In genomic region chr1:2300004-2300771, GRCh38 we compare ENCODE assay signal across 8 cellular contexts.
DNase-seq lines count a peak whose midpoint lies in the region; ATAC-seq, FAIRE-seq and TF ChIP-seq lines count a peak whose summit lies in the region.

No MANE protein-coding gene starts in this region.

- H3K9me3 ChIP-seq in ascending aorta (no peaks in the 10 kb centered on the region), pancreas (no peaks in the 10 kb centered on the region), transverse colon (no peaks in the 10 kb centered on the region)

- no peak for FAIRE-seq in pancreas (lab: Jason Lieb, UNC)

- H3K4me3 ChIP-seq in ascending aorta = peak overlapping the region; percentile 33 to 46
- peak overlapping the region in 1 of 4 donors; percentile 17 for H3K4me3 ChIP-seq in pancreas
- H3K4me3 ChIP-seq in transverse colon = peak overlapping the region in 3 of 4 donors; percentile 7 to 34 (median 20)

- H3K4me3 Mint-ChIP-seq in WTC11 = no peak overlapping the region

- TF ChIP-seq CTCF in ascending aorta (IDR thresholded peaks at IDR 0.05) = no peak
- TF ChIP-seq CTCF in pancreas (IDR thresholded peaks at IDR 0.05) = no peak
- no peak for TF ChIP-seq CTCF in transverse colon (IDR thresholded peaks at IDR 0.05)
- no peak for TF ChIP-seq CTCF in WTC11 (IDR thresholded peaks at IDR 0.05)

- no peaks in the 10 kb centered on the region for H3K27me3 Mint-ChIP-seq in WTC11 (ENCODE audit: low read depth)

- in situ Hi-C loops in transverse colon (cut with MboI; ENCODE audit: low pct_ligation_motif_present in 1 of 4, low pct_unique_long_range_greater_than_20kb in 1 of 4, low sequenced_read_pairs in 3 of 4) = loop anchor here in 2 of 4 donors (25.0 kb wide), 1 partner anchor 88 kb away; no protein-coding TSS in a partner anchor

- peak; percentile 84 for ATAC-seq in GM18511 (IDR thresholded peaks at IDR 0.05; ENCODE audit: unreplicated experiment)
- ATAC-seq in HG02852 (IDR thresholded peaks at IDR 0.05; ENCODE audit: unreplicated experiment) = peak; percentile 77
- peak in 3 of 4 donors; percentile 13 to 24 (median 24) for ATAC-seq in pancreas
- ATAC-seq in WTC11 = no peak

- TF ChIP-seq EP300 in transverse colon (IDR thresholded peaks at IDR 0.05; ENCODE audit: low read depth) = no peak

- peaks cover 4% of the 10 kb centered on the region for H3K36me3 Mint-ChIP-seq in WTC11

- intact Hi-C loops in ascending aorta (cut with DNase I) = no loop called here
- intact Hi-C loops in pancreas (cut with DNase I) = loop anchor here in 1 of 3 donors (10.0 kb wide), 1 partner anchor 65 kb away; no protein-coding TSS in a partner anchor
- intact Hi-C loops in transverse colon (cut with DNase I; ENCODE audit: low total_unique reads) = no loop called here

- peaks cover 23 to 24% of the 10 kb centered on the region in 2 donors for H3K36me3 ChIP-seq in ascending aorta
- peaks cover 0 to 13% (median 7%) of the 10 kb centered on the region in 3 donors for H3K36me3 ChIP-seq in pancreas
- peaks cover 0 to 14% (median 0%) of the 10 kb centered on the region in 4 donors for H3K36me3 ChIP-seq in transverse colon

- no peaks in the 10 kb centered on the region for H3K9me3 Mint-ChIP-seq in WTC11

- H3K27me3 ChIP-seq in ascending aorta (no peaks in the 10 kb centered on the region), pancreas (no peaks in the 10 kb centered on the region), transverse colon (no peaks in the 10 kb centered on the region)

- no peak overlapping the region for H3K27ac Mint-ChIP-seq in WTC11

- WGBS in pancreas, 2 donors = 82 to 85% methylated on average over 32 of the region's 32 CpGs
- WGBS in transverse colon (ENCODE audit: low coverage in 1 of 2), 2 donors = 72% methylated on average over 31 of the region's 32 CpGs; no CpG with 5 or more reads in 1 of the 2 donors

- H3K4me1 ChIP-seq in ascending aorta (peaks cover 30 to 45% of the 10 kb centered on the region in 2 donors), pancreas (no peaks in the 10 kb centered on the region), transverse colon (peaks cover 30 to 48% (median 38%) of the 10 kb centered on the region in 4 donors)

- CTCF ChIA-PET in WTC11 (lab: Charles Lee) = interaction anchor here (1.2 kb wide), 1 partner anchor 15 kb away, joined by 3 read pairs; no protein-coding TSS in a partner anchor

- H3K27ac ChIP-seq in ascending aorta (peak overlapping the region; percentile 74 to 88), pancreas (peak overlapping the region in 3 of 4 donors; percentile 11 to 69 (median 53)), transverse colon (peak overlapping the region; percentile 82 to 87 (median 85))

- no peak for TF ChIP-seq POLR2A in transverse colon (IDR thresholded peaks at IDR 0.05)

- H3K4me1 Mint-ChIP-seq in WTC11 = 0 out of 2 replicates have a peak, but pooled peaks cover 3% of the 10 kb centered on the region

- DNase-seq in T-helper 1 cell = peak; percentile 52 to 89 (median 74)
- peak in 1 of 2 donors; percentile 43 for DNase-seq in ascending aorta (ENCODE audit: low spot score in 2 of 2)
- DNase-seq in pancreas = peak in 1 of 6 donors; percentile 49
- DNase-seq in transverse colon = peak; percentile 75
- DNase-seq in inferior parietal cortex (ENCODE audit: extremely low spot score) = no peak
- DNase-seq in WTC11 (ENCODE audit: low spot score) = no peak

- POLR2A ChIA-PET in WTC11 (lab: Charles Lee) = no interaction called here

TF ChIP-seq in WTC11, 78 proteins besides CTCF, POLR2A, EP300 and RAD21:
- no peak for TF ChIP-seq USF2 (CRISPR knock-in tag; IDR thresholded peaks at IDR 0.05)
- no peak for TF ChIP-seq JAZF1 (CRISPR knock-in tag; IDR thresholded peaks at IDR 0.05)
- TF ChIP-seq FOXP1 (CRISPR knock-in tag; IDR thresholded peaks at IDR 0.05; ENCODE audit: borderline replicate concordance) = no peak
- no peak for TF ChIP-seq NFE2L1 (CRISPR knock-in tag; IDR thresholded peaks at IDR 0.05)
- TF ChIP-seq ATF6 (CRISPR knock-in tag; IDR thresholded peaks at IDR 0.05) = no peak
- no peak for TF ChIP-seq ZNF396 (CRISPR knock-in tag; IDR thresholded peaks at IDR 0.05; ENCODE audit: borderline replicate concordance)
- TF ChIP-seq CREB1 (CRISPR knock-in tag; IDR thresholded peaks at IDR 0.05) = no peak

Comparison
In these comparisons a context has a peak if more than half of its experiments do, and no peak if none do; other contexts are left out.
1. DNase-seq: peak in T-helper 1 cell (5 of 5) and transverse colon (single experiment); none in inferior parietal cortex (single experiment) and WTC11 (single experiment).
2. Peak in every context shown above with its lines, with median percentiles within 50 percentile points of each other: H3K27ac ChIP-seq.